In the genomic region with DNA sequence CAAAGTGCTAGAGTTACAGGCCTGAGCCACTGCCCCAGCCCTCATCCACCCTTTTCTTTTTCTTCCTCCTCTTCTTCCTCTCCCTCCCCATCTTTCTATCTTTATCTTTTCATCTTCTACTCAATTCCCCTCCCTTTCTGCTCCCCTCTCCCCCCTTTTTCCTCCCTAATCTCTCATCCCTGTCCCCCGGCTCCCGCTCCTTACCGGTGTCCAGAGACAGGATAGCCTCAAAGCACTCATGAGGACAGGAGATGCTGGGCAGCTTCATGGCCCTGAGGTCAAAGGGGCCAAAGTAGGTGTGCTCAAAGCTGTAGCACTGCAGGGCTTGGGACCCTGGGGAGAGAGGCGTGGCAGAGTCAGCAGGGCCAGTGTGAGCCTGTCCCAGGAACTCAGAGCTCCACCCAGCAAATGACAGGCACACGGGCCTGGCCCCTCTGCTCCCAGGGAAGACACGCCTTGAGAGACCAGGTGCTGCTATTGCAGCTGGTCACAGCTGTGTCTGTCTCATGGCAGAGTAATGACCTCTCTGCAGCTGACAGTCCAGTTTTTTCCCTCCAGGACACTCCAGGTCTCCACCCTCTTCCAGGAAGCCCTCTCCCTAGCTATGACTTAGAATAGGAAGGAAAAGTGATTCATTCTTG, we compare ENCODE assay signal across 16 cellular contexts. TPM values are rescaled to one million over a fixed set of nuclear protein-coding genes. Genes with fewer than 3 reads are reported as not detected.
DNase-seq lines count a peak whose midpoint lies in the region; ATAC-seq and TF ChIP-seq lines count a peak whose summit lies in the region.
"Had no signal": no experiment of that assay in that cellular context is flagged by ENCODE, and none has a peak within 500 bp of the region (broad histone marks: within the 10 kb centered on the region; RNA-seq: fewer than 3 reads in every experiment).

No MANE protein-coding gene starts in this region.

- no peaks in the 10 kb centered on the region for H3K36me3 ChIP-seq in CD8-positive, alpha-beta T cell (ENCODE audit: insufficient read depth, low read length)
- H3K36me3 ChIP-seq in HUES64 (ENCODE audit: insufficient read depth, low read length) = no peaks in the 10 kb centered on the region
- H3K36me3 ChIP-seq in mammary epithelial cell (ENCODE audit: insufficient read depth, low read length) = no peaks in the 10 kb centered on the region
- H3K36me3 ChIP-seq: neural progenitor cell, tibial artery had no signal

- no peaks in the 10 kb centered on the region for H3K27me3 ChIP-seq in CD8-positive, alpha-beta T cell (ENCODE audit: insufficient read depth, low read length)
- H3K27me3 ChIP-seq in HUES64 (ENCODE audit: insufficient read depth, low read length) (peaks cover 55% of the 10 kb centered on the region), mammary epithelial cell (ENCODE audit: insufficient read depth, low read length) (no peaks in the 10 kb centered on the region)

- 61% methylated on average over 6 of the region's 6 CpGs for WGBS in HUES64
- 50% methylated on average over 6 of the region's 6 CpGs for WGBS in mammary epithelial cell (ENCODE audit: low coverage, missing lambda C conversion rate)

- H3K9me3 ChIP-seq in CD8-positive, alpha-beta T cell (ENCODE audit: low read length) = no peaks in the 10 kb centered on the region
- H3K9me3 ChIP-seq in HUES64 (ENCODE audit: insufficient read depth, low read depth, low read length) (no peaks in the 10 kb centered on the region), mammary epithelial cell (replicated peaks; ENCODE audit: insufficient read depth, low read length) (no peaks in the 10 kb centered on the region)
- H3K9me3 ChIP-seq: tibial artery had no signal

- H3K4me3 ChIP-seq in CD8-positive, alpha-beta T cell (ENCODE audit: low read depth, low read length) = no peak overlapping the region
- peak overlapping the region; percentile 65; the same call in 1 of the 2 replicates for H3K4me3 ChIP-seq in HUES64 (ENCODE audit: low read length)
- H3K4me3 ChIP-seq in mammary epithelial cell (replicated peaks in 1 of 3; ENCODE audit: insufficient read depth in 1 of 3, low read depth in 2 of 3, low read length in 3 of 3) = no peak overlapping the region

- peaks cover 11% of the 10 kb centered on the region for H3K4me1 ChIP-seq in CD8-positive, alpha-beta T cell (ENCODE audit: insufficient read depth, low read length)
- H3K4me1 ChIP-seq in HUES64 (ENCODE audit: insufficient read depth, low read length) (no peaks in the 10 kb centered on the region), mammary epithelial cell (ENCODE audit: insufficient read depth, low read length) (peaks cover 14% of the 10 kb centered on the region)
- H3K4me1 ChIP-seq: neural progenitor cell had no signal

- H3K4me1 Mint-ChIP-seq in CD8-positive, alpha-beta T cell (ENCODE audit: low read depth) = peaks cover 11% of the 10 kb centered on the region
- H3K4me1 Mint-ChIP-seq in mesothelial cell of epicardium = peaks cover 3% of the 10 kb centered on the region
- H3K4me1 Mint-ChIP-seq: neural progenitor cell had no signal

- ATAC-seq in CD8-positive, alpha-beta T cell = no peak
- no peak for ATAC-seq in HG03139 (IDR thresholded peaks at IDR 0.05; ENCODE audit: unreplicated experiment)

- in situ Hi-C loops in mammary epithelial cell (cut with MboI; ENCODE audit: low sequenced_read_pairs in 2 of 2) = no loop called here

- no peak overlapping the region for H3K27ac ChIP-seq in CD8-positive, alpha-beta T cell (ENCODE audit: low read depth, low read length)
- H3K27ac ChIP-seq in HUES64 (ENCODE audit: low read depth, low read length) (no peak overlapping the region), mammary epithelial cell (ENCODE audit: insufficient read depth, low read depth, low read length) (peak overlapping the region; percentile 9)
- H3K27ac ChIP-seq: GM23248, neural progenitor cell, tibial artery had no signal

- no peaks in the 10 kb centered on the region for H3K36me3 Mint-ChIP-seq in CD8-positive, alpha-beta T cell
- H3K36me3 Mint-ChIP-seq in mesothelial cell of epicardium = no peaks in the 10 kb centered on the region
- H3K36me3 Mint-ChIP-seq: neural progenitor cell had no signal

- intact Hi-C loops in CD8-positive, alpha-beta T cell (cut with DNase I, micrococcal nuclease) = no loop called here
- intact Hi-C loops in mammary epithelial cell (cut with micrococcal nuclease) = no loop called here

- H3K4me2 ChIP-seq in mammary epithelial cell (ENCODE audit: insufficient read depth, low read depth, low read length) = peak overlapping the region; percentile 94

- TF ChIP-seq CTCF in CD8-positive, alpha-beta T cell (IDR thresholded peaks at IDR 0.05) = no peak
- TF ChIP-seq CTCF in mammary epithelial cell (conservative IDR thresholded peaks at IDR 0.05 in 1 of 2, IDR thresholded peaks at IDR 0.05 in 1 of 2; ENCODE audit: extremely low read depth in 1 of 2, insufficient read depth in 1 of 2, low read depth in 1 of 2, low read length in 2 of 2) (no peak), mesothelial cell of epicardium (IDR thresholded peaks at IDR 0.05; ENCODE audit: unreplicated experiment) (no peak)

- no peak overlapping the region for H3K9ac ChIP-seq in HUES64 (ENCODE audit: low read depth, low read length)
- no peak overlapping the region for H3K9ac ChIP-seq in mammary epithelial cell (ENCODE audit: insufficient read depth, low read length)
- H3K9ac ChIP-seq: GM23248, neural progenitor cell had no signal

- no peaks in the 10 kb centered on the region for H4K20me1 ChIP-seq in mammary epithelial cell (ENCODE audit: insufficient read depth, low read length)

- H3K79me2 ChIP-seq in mammary epithelial cell (ENCODE audit: insufficient read depth, low read length) = no peaks in the 10 kb centered on the region

- no peaks in the 10 kb centered on the region for H3K9me3 Mint-ChIP-seq in CD8-positive, alpha-beta T cell
- no peaks in the 10 kb centered on the region for H3K9me3 Mint-ChIP-seq in mesothelial cell of epicardium

- dilution Hi-C loops in mammary epithelial cell (cut with HindIII; ENCODE audit: low sequenced_read_pairs) = no loop called here

- CTCF ChIA-PET in CD8-positive, alpha-beta T cell (lab: Charles Lee) = interaction anchor here (1.1 to 1.5 kb wide), 2 partner anchors 10 to 54 kb away, joined by 3 to 4 read pairs; no protein-coding TSS in a partner anchor
- CTCF ChIA-PET in mammary epithelial cell (lab: Charles Lee; ENCODE audit: low non-redundant PET) = no interaction called here

- POLR2A ChIA-PET in CD8-positive, alpha-beta T cell (lab: Charles Lee) = no interaction called here

- H3K4me3 Mint-ChIP-seq in CD8-positive, alpha-beta T cell = peak overlapping the region; percentile 83
- H3K4me3 Mint-ChIP-seq in mesothelial cell of epicardium = peak overlapping the region; percentile 74

- DNase-seq in CD8-positive, alpha-beta T cell = no peak
- peak; percentile 69 for DNase-seq in mammary epithelial cell
- no peak for DNase-seq in mesothelial cell of epicardium (ENCODE audit: low spot score in 2 of 2, unreplicated experiment in 2 of 2)
- DNase-seq in DMS114 treated with DMSO at 0.1 percent for 48 hours (lab: John Stamatoyannopoulos, UW; ENCODE audit: unreplicated experiment) = no peak
- no peak for DNase-seq in SKM-1 (lab: John Stamatoyannopoulos, UW; ENCODE audit: unreplicated experiment)
- DNase-seq in GM19240 (ENCODE audit: insufficient read length, low spot score) = no peak
- DNase-seq: central memory CD4-positive, alpha-beta T cell; DMS153; GM23248; NCI-H1694 treated with DMSO at 0.1 percent for 48 hours; SHP77 treated with DMSO at 0.1 percent for 48 hours; stimulated activated CD4-positive, alpha-beta T cell treated with anti-CD3 and anti-CD28 coated beads, Interleukin-4, amount 100 ng/mL, for 24 hours; tibial artery had no signal

- peaks cover 15% of the 10 kb centered on the region for H3K27me3 Mint-ChIP-seq in CD8-positive, alpha-beta T cell (ENCODE audit: low read depth)
- peaks cover 75% of the 10 kb centered on the region for H3K27me3 Mint-ChIP-seq in mesothelial cell of epicardium (ENCODE audit: low read depth)

- H3K27ac Mint-ChIP-seq in CD8-positive, alpha-beta T cell = no peak overlapping the region
- no peak overlapping the region for H3K27ac Mint-ChIP-seq in mesothelial cell of epicardium
- H3K27ac Mint-ChIP-seq: neural progenitor cell had no signal

- peak overlapping the region; percentile 40 for H2AFZ ChIP-seq in mammary epithelial cell (ENCODE audit: low read depth, low read length)

- BruUV-seq in mammary epithelial cell (replicated peaks; lab: Mats Ljungman, UMichigan) = no TSS peak

RNA-seq across cellular contexts. Expression of a gene that starts 2.6 kb away (rescaled TPM):
- not detected for total RNA-seq in CD8-positive, alpha-beta T cell
- polyA plus RNA-seq in HUES64 (2013, experiment 1 of 2) = 0.30 TPM
- polyA plus RNA-seq in HUES64 (2013, experiment 2 of 2) = 0.32 TPM
- total RNA-seq in mammary epithelial cell (1 to 10 TPM; 2.2 to 6.1 TPM), mesothelial cell of epicardium (0.27 to 0.57 TPM (median 0.33 TPM) in 3 replicates)
- polyA plus RNA-seq in mammary epithelial cell = 13.0 TPM
- polyA minus RNA-seq in mammary epithelial cell = 20.4 TPM

RNA-seq across cellular contexts. Expression of a gene that starts 18.8 kb away (rescaled TPM):
- total RNA-seq in CD8-positive, alpha-beta T cell = 10 to 100 TPM; 14.6 to 15.5 TPM
- polyA plus RNA-seq in HUES64 (2013, experiment 1 of 2) = 0.40 TPM
- polyA plus RNA-seq in HUES64 (2013, experiment 2 of 2) = 0.95 TPM
- total RNA-seq in mammary epithelial cell (100 to 1,000 TPM; 104 to 111 TPM), mesothelial cell of epicardium (5.4 to 6.4 TPM (median 6.1 TPM) in 3 replicates)
- 163 TPM for polyA plus RNA-seq in mammary epithelial cell
- polyA minus RNA-seq in mammary epithelial cell = 112 TPM

RNA-seq across cellular contexts. Expression of a gene that starts 27.5 kb away (rescaled TPM):
- 1 to 10 TPM; 1.3 to 1.4 TPM for total RNA-seq in CD8-positive, alpha-beta T cell
- 2.7 TPM for polyA plus RNA-seq in HUES64 (2013, experiment 1 of 2)
- 4.9 TPM for polyA plus RNA-seq in HUES64 (2013, experiment 2 of 2)
- total RNA-seq in mammary epithelial cell (10 to 100 TPM; 10.8 to 13.2 TPM), mesothelial cell of epicardium (19.1 to 20.8 TPM (median 20.4 TPM) in 3 replicates)
- polyA plus RNA-seq in mammary epithelial cell = 2.0 TPM
- 0.98 TPM for polyA minus RNA-seq in mammary epithelial cell

RNA-seq across cellular contexts. Expression of a gene that starts 44.9 kb away (rescaled TPM):
- 10 to 100 TPM; 32.2 to 34.3 TPM for total RNA-seq in CD8-positive, alpha-beta T cell
- 21.4 TPM for polyA plus RNA-seq in HUES64 (2013, experiment 1 of 2)
- 22.1 TPM for polyA plus RNA-seq in HUES64 (2013, experiment 2 of 2)
- 10 to 100 TPM in 1 of 2 donors, 1 to 10 TPM in 1; 7.5 to 62.7 TPM for total RNA-seq in mammary epithelial cell
- 19.3 TPM for polyA plus RNA-seq in mammary epithelial cell
- polyA minus RNA-seq in mammary epithelial cell = 46.8 TPM
- 65.8 to 75.7 TPM (median 73.2 TPM) in 3 replicates for total RNA-seq in mesothelial cell of epicardium

Comparison
In these comparisons a context has a peak if more than half of its experiments do, and no peak if none do; other contexts are left out.
1. RNA of a gene that starts 18.8 kb away (total RNA-seq): 104 to 111 TPM in mammary epithelial cell; 14.6 to 15.5 TPM in CD8-positive, alpha-beta T cell and 5.4 to 6.4 TPM in mesothelial cell of epicardium; every median in the first group is over 4 times any median in the second.